Comparison of ENCODE assay signal across 7 cellular contexts in genomic region chr2:200455958-200456421, GRCh38. TPM values are rescaled to one million over a fixed set of nuclear protein-coding genes. Genes with fewer than 3 reads are reported as not detected.
DNase-seq lines count a peak whose midpoint lies in the region; ATAC-seq and TF ChIP-seq lines count a peak whose summit lies in the region.

No MANE protein-coding gene starts in this region.

- H3K27ac Mint-ChIP-seq in activated B cell treated with CpG ODN at 0.5 μM for 24 hours (peak overlapping the region; percentile 60), nephron (peak overlapping the region in 2 of 3 experiments; percentile 49 to 52)

- POLR2A ChIA-PET in activated B cell treated with CpG ODN at 0.5 μM for 24 hours (lab: Charles Lee): interaction anchor here (1.4 kb wide), 1 partner anchor 14 kb away, joined by 5 read pairs; no protein-coding TSS in a partner anchor

- no peak overlapping the region for H3K4me3 ChIP-seq in H7 (ENCODE audit: insufficient read depth, low read depth, low read length)
- H3K4me3 ChIP-seq in HAP-1: no peak overlapping the region

- no peaks in the 10 kb centered on the region for H3K27me3 ChIP-seq in H7 (ENCODE audit: control insufficient read depth, insufficient read depth, low read length)
- no peaks in the 10 kb centered on the region for H3K27me3 ChIP-seq in HAP-1 (ENCODE audit: low read depth)

- H3K9me3 ChIP-seq in HAP-1: no peaks in the 10 kb centered on the region

- H3K4me1 ChIP-seq in HAP-1: no peaks in the 10 kb centered on the region

- intact Hi-C loops in activated B cell treated with CpG ODN at 0.5 μM for 24 hours (cut with micrococcal nuclease): loop anchor here (1.0 to 10.0 kb wide), 3 partner anchors 14 to 601 kb away; partner anchors contain the start of gene FTCDNL1

- H3K36me3 ChIP-seq in H7 (replicated peaks; ENCODE audit: control insufficient read depth, insufficient read depth, low read length) (peaks cover 6% of the 10 kb centered on the region), HAP-1 (replicated peaks) (no peaks in the 10 kb centered on the region)

- no peaks in the 10 kb centered on the region for H3K27me3 Mint-ChIP-seq in activated B cell treated with CpG ODN at 0.5 μM for 24 hours
- H3K27me3 Mint-ChIP-seq in nephron (ENCODE audit: low read depth): no peaks in the 10 kb centered on the region

- H3K9me3 Mint-ChIP-seq in activated B cell treated with CpG ODN at 0.5 μM for 24 hours: no peaks in the 10 kb centered on the region
- no peaks in the 10 kb centered on the region for H3K9me3 Mint-ChIP-seq in nephron

- H3K4me1 Mint-ChIP-seq in activated B cell treated with CpG ODN at 0.5 μM for 24 hours: peaks cover 42% of the 10 kb centered on the region
- H3K4me1 Mint-ChIP-seq in nephron: peaks cover 6% of the 10 kb centered on the region

- TF ChIP-seq CTCF in activated B cell treated with CpG ODN at 0.5 μM for 24 hours (IDR thresholded peaks at IDR 0.05) (no peak), nephron (IDR thresholded peaks at IDR 0.05; ENCODE audit: unreplicated experiment in 3 of 3) (no peak)

- H3K36me3 Mint-ChIP-seq in activated B cell treated with CpG ODN at 0.5 μM for 24 hours (ENCODE audit: low read depth) (no peaks in the 10 kb centered on the region), nephron (ENCODE audit: low read depth) (peaks cover 40% of the 10 kb centered on the region)

- H3K4me3 Mint-ChIP-seq in activated B cell treated with CpG ODN at 0.5 μM for 24 hours: peak overlapping the region; percentile 21
- H3K4me3 Mint-ChIP-seq in nephron: no peak overlapping the region

- CTCF ChIA-PET in activated B cell treated with CpG ODN at 0.5 μM for 24 hours (lab: Charles Lee): interaction anchor here (1.2 kb wide), 1 partner anchor 26 kb away, joined by 4 read pairs; no protein-coding TSS in a partner anchor

- peak; percentile 31 for ATAC-seq in GM19035 (IDR thresholded peaks at IDR 0.05; ENCODE audit: unreplicated experiment)
- peak; percentile 36 for ATAC-seq in HG02938 (IDR thresholded peaks at IDR 0.05; ENCODE audit: unreplicated experiment)
- peak; percentile 88 for ATAC-seq in activated B cell treated with CpG ODN at 0.5 μM for 24 hours (ENCODE audit: low read depth)

- in situ Hi-C loops in HAP-1 (cut with MboI; ENCODE audit: low sequenced_read_pairs): no loop called here

- DNase-seq in activated B cell treated with CpG ODN at 0.5 μM for 24 hours: no peak
- DNase-seq in NCI-H1436 treated with DMSO at 0.1 percent for 48 hours (lab: John Stamatoyannopoulos, UW): no peak
- DNase-seq in H7: no peak
- DNase-seq in HAP-1 (ENCODE audit: low spot score in 2 of 2): no peak

RNA-seq across cellular contexts. Expression of gene KCTD18, which starts 53.9 kb away (rescaled TPM):
- 18.5 and 18.9 TPM in 2 replicates for total RNA-seq in activated B cell treated with CpG ODN at 0.5 μM for 24 hours
- total RNA-seq in H7 (2014; rRNA removed; shearing (Covaris generic)): 4.6 and 10.5 TPM in 2 replicates

Comparison
In these comparisons a context has a peak if more than half of its experiments do, and no peak if none do; other contexts are left out.
1. ATAC-seq: peak in every context shown above with its lines; median percentile 88 in activated B cell treated with CpG ODN at 0.5 μM for 24 hours; 36 in HG02938; 31 in GM19035.